In the genomic region with DNA sequence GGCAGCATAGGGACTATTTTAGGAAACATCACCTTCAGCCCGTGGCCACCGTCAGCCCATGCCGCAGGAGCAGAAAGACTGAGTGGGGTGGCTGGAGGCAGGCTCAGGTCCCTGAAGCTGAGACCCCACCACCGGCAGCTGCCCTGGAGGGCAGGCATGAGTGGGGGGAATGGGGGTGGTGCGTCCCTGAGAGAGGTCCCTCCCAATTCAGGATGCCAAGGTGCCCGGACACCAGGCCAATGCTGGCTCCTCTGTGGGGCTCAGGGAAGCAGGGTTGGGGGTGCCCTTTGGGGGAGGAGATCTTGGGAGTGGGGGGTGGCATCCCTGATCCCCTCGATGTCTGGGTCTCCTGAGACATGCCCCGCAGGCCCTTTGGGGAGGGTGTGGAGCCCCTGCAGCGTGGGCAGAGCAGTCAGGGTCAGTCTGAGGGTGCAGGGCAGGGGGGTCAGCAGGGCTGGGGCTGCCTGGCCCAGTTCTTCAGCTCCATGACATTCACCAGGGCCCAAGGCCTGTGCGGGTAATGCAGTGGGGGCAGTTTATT, we compare ENCODE assay signal across 18 cellular contexts. TPM values are rescaled to one million over a fixed set of nuclear protein-coding genes. Genes with fewer than 3 reads are reported as not detected.
"Had no signal": no experiment of that assay in that cellular context is flagged by ENCODE, and none has a peak within 500 bp of the region (broad histone marks: within the 10 kb centered on the region; RNA-seq: fewer than 3 reads in every experiment).

No MANE protein-coding gene starts in this region.

- H3K9me3 ChIP-seq: ascending aorta, gastrocnemius medialis, heart right ventricle, tibial artery had no signal

- H3K4me1 ChIP-seq: ascending aorta, gastrocnemius medialis, heart right ventricle had no signal

- DNase-seq: activated B cell treated with CpG ODN at 0.5 μM for 24 hours; activated CD4-positive, alpha-beta T cell treated with anti-CD3 and anti-CD28 coated beads for 48 hours; activated CD8-positive, alpha-beta T cell treated with anti-CD3 and anti-CD28 coated beads for 36 hours; activated naive CD4-positive, alpha-beta T cell treated with anti-CD3 and anti-CD28 coated beads, Interleukin-2, amount 10 ng/mL, durations not matched to agents 7 days and 5 days; activated T-cell treated with anti-CD3 and anti-CD28 coated beads, Interleukin-2, amount 50 U/mL, for 1 hour; cortex of kidney; gastrocnemius medialis; stimulated activated CD4-positive, alpha-beta T cell treated with anti-CD3 and anti-CD28 coated beads, Interleukin-2, amount 100 ng/mL, for 24 hours; stimulated activated naive CD4-positive, alpha-beta T cell treated with Interleukin-2 at 50 U/mL for 16 hours; T-helper 1 cell; T-helper 9 cell; tibial artery had no signal

- H3K9me3 Mint-ChIP-seq: activated B cell treated with CpG ODN at 0.5 μM for 24 hours; activated CD8-positive, alpha-beta T cell treated with anti-CD3 and anti-CD28 coated beads for 36 hours; activated naive CD4-positive, alpha-beta T cell treated with anti-CD3 and anti-CD28 coated beads, Interleukin-2, amount 10 ng/mL, durations not matched to agents 7 days and 5 days; activated T-helper 17 cell treated with anti-CD3 and anti-CD28 coated beads, Interleukin-2, amount 50 U/mL, for 72 hours had no signal

- ATAC-seq: gastrocnemius medialis had no signal

- FAIRE-seq: urothelium cell line had no signal

- H3K4me3 ChIP-seq: ascending aorta, gastrocnemius medialis, heart right ventricle, lung, tibial artery had no signal

- H3K27ac ChIP-seq: ascending aorta, gastrocnemius medialis, heart right ventricle, tibial artery had no signal

- H3K36me3 ChIP-seq: ascending aorta, gastrocnemius medialis, heart right ventricle, tibial artery had no signal

- H3K27me3 Mint-ChIP-seq: activated B cell treated with CpG ODN at 0.5 μM for 24 hours had no signal

- H3K4me3 Mint-ChIP-seq: activated B cell treated with CpG ODN at 0.5 μM for 24 hours; activated CD8-positive, alpha-beta T cell treated with anti-CD3 and anti-CD28 coated beads for 36 hours; activated naive CD4-positive, alpha-beta T cell treated with anti-CD3 and anti-CD28 coated beads, Interleukin-2, amount 10 ng/mL, durations not matched to agents 7 days and 5 days; activated T-helper 17 cell treated with anti-CD3 and anti-CD28 coated beads, Interleukin-2, amount 50 U/mL, for 72 hours; neural crest cell had no signal

- H3K27me3 ChIP-seq: ascending aorta had no signal

- H3K36me3 Mint-ChIP-seq: activated naive CD4-positive, alpha-beta T cell treated with anti-CD3 and anti-CD28 coated beads, Interleukin-2, amount 10 ng/mL, durations not matched to agents 7 days and 5 days had no signal

- H3K4me1 Mint-ChIP-seq: activated B cell treated with CpG ODN at 0.5 μM for 24 hours; activated T-helper 17 cell treated with anti-CD3 and anti-CD28 coated beads, Interleukin-2, amount 50 U/mL, for 72 hours; neural crest cell had no signal

- H3K27ac Mint-ChIP-seq: activated B cell treated with CpG ODN at 0.5 μM for 24 hours; activated CD8-positive, alpha-beta T cell treated with anti-CD3 and anti-CD28 coated beads for 36 hours; activated naive CD4-positive, alpha-beta T cell treated with anti-CD3 and anti-CD28 coated beads, Interleukin-2, amount 10 ng/mL, durations not matched to agents 7 days and 5 days; activated T-helper 17 cell treated with anti-CD3 and anti-CD28 coated beads, Interleukin-2, amount 50 U/mL, for 72 hours had no signal

RNA-seq across cellular contexts. Expression of a gene that starts 1.0 kb away (rescaled TPM):
- total RNA-seq: gastrocnemius medialis had no signal
